In genomic region chr17:49862781-49863331, GRCh38 we compare ENCODE assay signal across 1 cellular context.
TF ChIP-seq lines count a peak whose summit lies in the region.

No MANE protein-coding gene starts in this region.

TF ChIP-seq in HepG2, 621 proteins besides CTCF, POLR2A, EP300 and RAD21 (continued from another document and continues in another):
- TF ChIP-seq HDAC1 (CRISPR knock-in tag; IDR thresholded peaks at IDR 0.05) (peak; percentile 87), ZNF644 (CRISPR knock-in tag; IDR thresholded peaks at IDR 0.05; ENCODE audit: low read depth) (0 out of 2 replicates have a peak, but pooled peaks have one; percentile 46), ETV5 (CRISPR knock-in tag; IDR thresholded peaks at IDR 0.05; ENCODE audit: borderline replicate concordance) (peak; percentile 31; the same call in 1 of the 2 replicates), ZSCAN30 (CRISPR knock-in tag; IDR thresholded peaks at IDR 0.05) (no peak), ZNF282 (IDR thresholded peaks at IDR 0.05; ENCODE audit: partially characterized antibody) (no peak), BCL3 (CRISPR knock-in tag; IDR thresholded peaks at IDR 0.05) (no peak), MTA1 (CRISPR knock-in tag; IDR thresholded peaks at IDR 0.05; ENCODE audit: borderline replicate concordance) (peak; percentile 95), KLF13 (CRISPR knock-in tag; IDR thresholded peaks at IDR 0.05) (no peak), RCOR2 (CRISPR knock-in tag; IDR thresholded peaks at IDR 0.05) (peak; percentile 43; the same call in 1 of the 2 replicates), ZNF513 (CRISPR knock-in tag; conservative IDR thresholded peaks at IDR 0.05) (no peak), ZNF776 (CRISPR knock-in tag; IDR thresholded peaks at IDR 0.05) (no peak), SNAPC4 (CRISPR knock-in tag; IDR thresholded peaks at IDR 0.05) (no peak), ZKSCAN1 (IDR thresholded peaks at IDR 0.05; ENCODE audit: low read length) (no peak), HDAC2 (CRISPR knock-in tag; IDR thresholded peaks at IDR 0.05) (peak; percentile 71), KLF9 (CRISPR knock-in tag; IDR thresholded peaks at IDR 0.05; ENCODE audit: low read depth) (no peak), CREM (IDR thresholded peaks at IDR 0.05) (no peak; the same call in 1 of the 2 replicates), CREM (CRISPR knock-in tag; IDR thresholded peaks at IDR 0.05) (no peak), PBX3 (CRISPR knock-in tag; IDR thresholded peaks at IDR 0.05; ENCODE audit: borderline replicate concordance) (no peak), CBFB (CRISPR knock-in tag; IDR thresholded peaks at IDR 0.05) (no peak), PAX8 (CRISPR knock-in tag; IDR thresholded peaks at IDR 0.05; ENCODE audit: borderline replicate concordance) (no peak), CBX5 (CRISPR knock-in tag; IDR thresholded peaks at IDR 0.05; ENCODE audit: borderline replicate concordance) (no peak), DNMT3B (CRISPR knock-in tag; conservative IDR thresholded peaks at IDR 0.05) (no peak), ZNF317 (CRISPR knock-in tag; IDR thresholded peaks at IDR 0.05) (0 out of 2 replicates have a peak, but pooled peaks have one; percentile 33), SKI (IDR thresholded peaks at IDR 0.05; ENCODE audit: partially characterized antibody) (no peak), ATF6 (CRISPR knock-in tag; conservative IDR thresholded peaks at IDR 0.05) (no peak), ESRRA (CRISPR knock-in tag; IDR thresholded peaks at IDR 0.05; ENCODE audit: low read depth) (no peak), SATB2 (CRISPR knock-in tag; IDR thresholded peaks at IDR 0.05) (no peak), ZSCAN31 (CRISPR knock-in tag; IDR thresholded peaks at IDR 0.05; ENCODE audit: low read depth) (0 out of 2 replicates have a peak, but pooled peaks have one; percentile 19), USF2 (IDR thresholded peaks at IDR 0.05; ENCODE audit: low read depth, low read length) (no peak), USF2 (CRISPR knock-in tag; IDR thresholded peaks at IDR 0.05; ENCODE audit: borderline replicate concordance) (no peak), ERF (CRISPR knock-in tag; IDR thresholded peaks at IDR 0.05) (no peak), DMTF1 (CRISPR knock-in tag; IDR thresholded peaks at IDR 0.05) (no peak), BCL6 (CRISPR knock-in tag; IDR thresholded peaks at IDR 0.05) (peak; percentile 18; the same call in 1 of the 2 replicates), PRDM4 (CRISPR knock-in tag; IDR thresholded peaks at IDR 0.05; ENCODE audit: borderline replicate concordance) (no peak), CENPX (CRISPR knock-in tag; IDR thresholded peaks at IDR 0.05) (no peak), HHEX (CRISPR knock-in tag; IDR thresholded peaks at IDR 0.05) (no peak), RELA (CRISPR knock-in tag; IDR thresholded peaks at IDR 0.05) (no peak), ZNF549 (CRISPR knock-in tag; IDR thresholded peaks at IDR 0.05) (no peak), FOXA1 (IDR thresholded peaks at IDR 0.05) (no peak), FOXA1 (CRISPR knock-in tag; IDR thresholded peaks at IDR 0.05) (peak; percentile 52), RFX1 (IDR thresholded peaks at IDR 0.05) (no peak), HIVEP1 (CRISPR knock-in tag; IDR thresholded peaks at IDR 0.05) (peak; percentile 35; the same call in 1 of the 2 replicates), ELF1 (CRISPR knock-in tag; IDR thresholded peaks at IDR 0.05) (peak; percentile 6; the same call in 1 of the 2 replicates), SP5 (CRISPR knock-in tag; IDR thresholded peaks at IDR 0.05; ENCODE audit: borderline replicate concordance, low read depth) (peak; percentile 45; the same call in 1 of the 2 replicates), MEIS1 (CRISPR knock-in tag; IDR thresholded peaks at IDR 0.05; ENCODE audit: borderline replicate concordance) (peak; percentile 39; the same call in 1 of the 2 replicates), NR2C2 (CRISPR knock-in tag; IDR thresholded peaks at IDR 0.05; ENCODE audit: borderline replicate concordance) (no peak), MAFK (conservative IDR thresholded peaks at IDR 0.05 in 1 of 2, IDR thresholded peaks at IDR 0.05 in 1 of 2; ENCODE audit: low read length in 2 of 2) (peak; percentile 90 to 96), TOPORS (CRISPR knock-in tag; IDR thresholded peaks at IDR 0.05) (no peak), KLF16 (CRISPR knock-in tag; IDR thresholded peaks at IDR 0.05) (peak in 1 of 2 experiments; percentile 64; a peak in 1 of 4 replicates), CEBPB (IDR thresholded peaks at IDR 0.05; ENCODE audit: borderline replicate concordance, low read depth, low read length) (peak; percentile 99), ZNF691 (CRISPR knock-in tag; IDR thresholded peaks at IDR 0.05; ENCODE audit: borderline replicate concordance, low read depth) (no peak)
